In genomic region chr6:2877960-2878359, GRCh38 we compare ENCODE assay signal across 1 cellular context.
TF ChIP-seq lines count a peak whose summit lies in the region.

No MANE protein-coding gene starts in this region.

TF ChIP-seq in A549, 52 proteins besides CTCF, POLR2A, EP300 and RAD21:
- TF ChIP-seq CHD2 (IDR thresholded peaks at IDR 0.05; ENCODE audit: low read length, partially characterized antibody) (no peak), KDM5A (IDR thresholded peaks at IDR 0.05) (no peak), NFE2L2 (conservative IDR thresholded peaks at IDR 0.05; ENCODE audit: low read length) (no peak), NR3C1 (IDR thresholded peaks at IDR 0.05) (no peak), EHMT2 (IDR thresholded peaks at IDR 0.05; ENCODE audit: low read depth) (no peak)
- TF ChIP-seq, protein P1, sequence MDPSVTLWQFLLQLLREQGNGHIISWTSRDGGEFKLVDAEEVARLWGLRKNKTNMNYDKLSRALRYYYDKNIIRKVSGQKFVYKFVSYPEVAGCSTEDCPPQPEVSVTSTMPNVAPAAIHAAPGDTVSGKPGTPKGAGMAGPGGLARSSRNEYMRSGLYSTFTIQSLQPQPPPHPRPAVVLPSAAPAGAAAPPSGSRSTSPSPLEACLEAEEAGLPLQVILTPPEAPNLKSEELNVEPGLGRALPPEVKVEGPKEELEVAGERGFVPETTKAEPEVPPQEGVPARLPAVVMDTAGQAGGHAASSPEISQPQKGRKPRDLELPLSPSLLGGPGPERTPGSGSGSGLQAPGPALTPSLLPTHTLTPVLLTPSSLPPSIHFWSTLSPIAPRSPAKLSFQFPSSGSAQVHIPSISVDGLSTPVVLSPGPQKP (IDR thresholded peaks at IDR 0.05; ENCODE audit: low read depth, low read length), result no peak
- TF ChIP-seq, protein P2, sequence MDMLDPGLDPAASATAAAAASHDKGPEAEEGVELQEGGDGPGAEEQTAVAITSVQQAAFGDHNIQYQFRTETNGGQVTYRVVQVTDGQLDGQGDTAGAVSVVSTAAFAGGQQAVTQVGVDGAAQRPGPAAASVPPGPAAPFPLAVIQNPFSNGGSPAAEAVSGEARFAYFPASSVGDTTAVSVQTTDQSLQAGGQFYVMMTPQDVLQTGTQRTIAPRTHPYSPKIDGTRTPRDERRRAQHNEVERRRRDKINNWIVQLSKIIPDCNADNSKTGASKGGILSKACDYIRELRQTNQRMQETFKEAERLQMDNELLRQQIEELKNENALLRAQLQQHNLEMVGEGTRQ (IDR thresholded peaks at IDR 0.05), result no peak
